ENCODE assay signal across 8 cellular contexts in genomic region chrX:47482512-47483309, GRCh38. TPM values are rescaled to one million over a fixed set of nuclear protein-coding genes. Genes with fewer than 3 reads are reported as not detected.
A peak's percentile ranks its signal among the peaks of the same experiment; 100 is the strongest.
DNase-seq lines count a peak whose midpoint lies in the region; ATAC-seq and TF ChIP-seq lines count a peak whose summit lies in the region.

Gene ZNF41 (minus strand): TSS chrX:47483222. CDS start chrX:47467481, 15,741 bp downstream.

- intact Hi-C loops in T-helper 1 cell treated with Interleukin-12 subunit alpha and Interleukin-12 subunit beta and Interleukin-4 antibody, amounts not matched to agents 30 ng/mL and 1 ng/mL, for 36 hours (cut with micrococcal nuclease): loop anchor here (1.0 to 10.0 kb wide), 19 partner anchors 40 to 1318 kb away; partner anchors contain the start of genes ARAF, CDK16, ELK1 and FTSJ1
- intact Hi-C loops in left ventricle myocardium superior (cut with micrococcal nuclease) (no loop called here), psoas muscle (cut with DNase I) (no loop called here)

- peak; percentile 73 for DNase-seq in NCI-H146 treated with DMSO at 0.1 percent for 48 hours (lab: John Stamatoyannopoulos, UW; ENCODE audit: unreplicated experiment)
- peak; percentile 76 for DNase-seq in amniotic epithelial cell (ENCODE audit: low read depth)
- DNase-seq in left ventricle myocardium superior: peak; percentile 80
- DNase-seq in psoas muscle: peak; percentile 78 to 88

- 0 to 36% (median 1%) methylated on average over 50 to 77 of the region's 77 CpGs for WGBS in psoas muscle, 3 donors
- under 1% methylated on average over 77 of the region's 77 CpGs for WGBS in urinary bladder

- no peak for TF ChIP-seq CTCF in psoas muscle (IDR thresholded peaks at IDR 0.05)

- H3K27ac ChIP-seq in psoas muscle (peak within 1 kb of the TSS; percentile 97), urinary bladder (ENCODE audit: low read depth) (peak within 1 kb of the TSS; percentile 96)

- H3K4me1 ChIP-seq in psoas muscle (peaks cover 5% of the 10 kb centered on the region), urinary bladder (ENCODE audit: insufficient read depth) (no peaks in the 10 kb centered on the region)

- H3K36me3 ChIP-seq in psoas muscle (ENCODE audit: insufficient read depth in 1 of 2, low read depth in 1 of 2): no peaks in the 10 kb centered on the region
- H3K36me3 ChIP-seq in urinary bladder (ENCODE audit: insufficient read depth): no peaks in the 10 kb centered on the region

- peak; percentile 84 for ATAC-seq in HG02884 (IDR thresholded peaks at IDR 0.05; ENCODE audit: unreplicated experiment)
- peak; percentile 93 for ATAC-seq in left ventricle myocardium superior
- peak; percentile 88 to 92 (median 90) for ATAC-seq in psoas muscle

- H3K4me3 ChIP-seq in psoas muscle (peak within 1 kb of the TSS; percentile 80), urinary bladder (ENCODE audit: low read depth, low read length) (peak within 1 kb of the TSS; percentile 78)

- H3K27me3 ChIP-seq in psoas muscle (ENCODE audit: insufficient read depth in 3 of 3, low read length in 2 of 3): no peaks in the 10 kb centered on the region

- H3K9me3 ChIP-seq in psoas muscle: no peaks in the 10 kb centered on the region

- TF ChIP-seq POLR2A in GM15510 (IDR thresholded peaks at IDR 0.05; ENCODE audit: borderline replicate concordance, extremely low read depth, insufficient read length): peak; percentile 43

RNA-seq across cellular contexts. Expression of gene ZNF41, which starts in this region (rescaled TPM):
- total RNA-seq in T-helper 1 cell treated with Interleukin-12 subunit alpha and Interleukin-12 subunit beta and Interleukin-4 antibody, amounts not matched to agents 30 ng/mL and 1 ng/mL, for 36 hours: 10.9 and 14.5 TPM in 2 replicates
- total RNA-seq in left ventricle myocardium superior: 12.8 TPM
- total RNA-seq in psoas muscle: 10 to 100 TPM in 3 of 4 donors, 1 to 10 TPM in 1; 9.5 to 17.7 (median 13.4) TPM
- polyA plus RNA-seq in psoas muscle: 10 to 100 TPM in 1 of 3 donors, 1 to 10 TPM in 2; 5.3 to 10.9 (median 8.5) TPM
- 14.5 TPM for total RNA-seq in urinary bladder
- 5.1 TPM for polyA plus RNA-seq in urinary bladder

Comparison
In these comparisons a context has a peak if more than half of its experiments do, and no peak if none do; other contexts are left out.
1. Peak in every context shown above with its lines: DNase-seq, ATAC-seq, H3K4me3 ChIP-seq and H3K27ac ChIP-seq.